1 cellular context compared by ENCODE assay signal in genomic region chr3:153158961-153159735, GRCh38.
TF ChIP-seq lines count a peak whose summit lies in the region.

No MANE protein-coding gene starts in this region.

TF ChIP-seq in GM23338, 12 proteins besides CTCF, POLR2A, EP300 and RAD21 (continued from another document):
- no peak for TF ChIP-seq ZNF462 (CRISPR knock-in tag; IDR thresholded peaks at IDR 0.05)
- TF ChIP-seq CREB1 (CRISPR knock-in tag; IDR thresholded peaks at IDR 0.05; ENCODE audit: low read depth): no peak
- no peak for TF ChIP-seq ZNF114 (CRISPR knock-in tag; IDR thresholded peaks at IDR 0.05)
- TF ChIP-seq EZH2phosphoT487 (IDR thresholded peaks at IDR 0.05; ENCODE audit: unreplicated experiment): no peak
- TF ChIP-seq JUNB (IDR thresholded peaks at IDR 0.05; ENCODE audit: unreplicated experiment): no peak
- no peak for TF ChIP-seq REST (IDR thresholded peaks at IDR 0.05; ENCODE audit: unreplicated experiment)
